Comparison of ENCODE assay signal across 8 cellular contexts in genomic region chr3:142595581-142595950, GRCh38. TPM values are rescaled to one million over a fixed set of nuclear protein-coding genes. Genes with fewer than 3 reads are reported as not detected.
A peak's percentile ranks its signal among the peaks of the same experiment; 100 is the strongest.
DNase-seq lines count a peak whose midpoint lies in the region; ATAC-seq and TF ChIP-seq lines count a peak whose summit lies in the region.

No MANE protein-coding gene starts in this region.

- no peaks in the 10 kb centered on the region for H3K36me3 ChIP-seq in colonic mucosa

- no peaks in the 10 kb centered on the region for H3K4me1 ChIP-seq in colonic mucosa

- peak overlapping the region; percentile 63 for H3K4me3 ChIP-seq in colonic mucosa

- DNase-seq in GM04503 (ENCODE audit: low read depth) (peak; percentile 31), NCI-H526 treated with DMSO at 0.1 percent for 48 hours (lab: John Stamatoyannopoulos, UW) (peak; percentile 47), colonic mucosa (no peak), memory B cell (ENCODE audit: low spot score in 2 of 2) (no peak), SHP77 (lab: John Stamatoyannopoulos, UW) (no peak), D341Med (ENCODE audit: low spot score) (no peak)

- peak overlapping the region; percentile 85 to 91 for H3K9ac ChIP-seq in colonic mucosa (ENCODE audit: low read depth in 2 of 2, low read length in 2 of 2)

- no peak for TF ChIP-seq CTCF in colonic mucosa (IDR thresholded peaks at IDR 0.05)

- H3K36me3 Mint-ChIP-seq in memory B cell, result no peaks in the 10 kb centered on the region

- peak overlapping the region; percentile 92 for H3K4me3 Mint-ChIP-seq in memory B cell

- H3K9me3 Mint-ChIP-seq in memory B cell, result no peaks in the 10 kb centered on the region

- H3K27ac Mint-ChIP-seq in memory B cell, result no peak overlapping the region

- H3K27me3 Mint-ChIP-seq in memory B cell, result peaks cover 11% of the 10 kb centered on the region

- no peaks in the 10 kb centered on the region for H3K9me3 ChIP-seq in colonic mucosa

- intact Hi-C loops in colonic mucosa (cut with DNase I), result no loop called here

- H3K27ac ChIP-seq in colonic mucosa, result peak overlapping the region; percentile 83

- ATAC-seq in memory B cell (ENCODE audit: low read depth) (no peak), GM21529 (IDR thresholded peaks at IDR 0.05; ENCODE audit: unreplicated experiment) (no peak), HG02763 (IDR thresholded peaks at IDR 0.05; ENCODE audit: unreplicated experiment) (no peak)

- H3K4me1 Mint-ChIP-seq in memory B cell, result peaks cover 8% of the 10 kb centered on the region

- no peaks in the 10 kb centered on the region for H3K27me3 ChIP-seq in colonic mucosa

RNA-seq across cellular contexts. Expression of gene PLS1, which starts 0.6 kb away (rescaled TPM):
- 100 to 1,000 TPM; 252 to 418 TPM for total RNA-seq in colonic mucosa

RNA-seq across cellular contexts. Expression of gene ATR, which starts 17.0 kb away (rescaled TPM):
- 10 to 100 TPM; 13.9 to 20.3 TPM for total RNA-seq in colonic mucosa

Comparison
In these comparisons a context has a peak if more than half of its experiments do, and no peak if none do; other contexts are left out.
1. DNase-seq: peak in GM04503 (single experiment) and NCI-H526 treated with DMSO at 0.1 percent for 48 hours (single experiment); none in colonic mucosa (single experiment), memory B cell (0 of 2), SHP77 (0 of 2) and D341Med (single experiment).